9 cellular contexts compared by ENCODE assay signal in genomic region chr7:43904533-43905208, GRCh38. TPM values are rescaled to one million over a fixed set of nuclear protein-coding genes. Genes with fewer than 3 reads are reported as not detected.
DNase-seq lines count a peak whose midpoint lies in the region; ATAC-seq and TF ChIP-seq lines count a peak whose summit lies in the region.
"Had no signal": no experiment of that assay in that cellular context is flagged by ENCODE, and none has a peak within 500 bp of the region (broad histone marks: within the 10 kb centered on the region; RNA-seq: fewer than 3 reads in every experiment).

No MANE protein-coding gene starts in this region.

- peaks cover 9% of the 10 kb centered on the region for H3K36me3 Mint-ChIP-seq in activated CD4-positive, alpha-beta T cell treated with anti-CD3 and anti-CD28 coated beads, Interleukin-2, amount 10 ng/mL, durations not matched to agents 7 days and 5 days (ENCODE audit: low read depth)
- H3K36me3 Mint-ChIP-seq in activated naive CD4-positive, alpha-beta T cell treated with anti-CD3 and anti-CD28 coated beads, Interleukin-2, amount 50 U/mL, for 72 hours: peaks cover 0 to 5% of the 10 kb centered on the region in 2 donors

- TF ChIP-seq CTCF in thoracic aorta (IDR thresholded peaks at IDR 0.05): no peak

- no peaks in the 10 kb centered on the region for H3K27me3 ChIP-seq in thoracic aorta (replicated peaks; ENCODE audit: insufficient read depth)

- DNase-seq in activated CD4-positive, alpha-beta T cell treated with anti-CD3 and anti-CD28 coated beads, Interleukin-2, amount 10 ng/mL, durations not matched to agents 7 days and 5 days: no peak
- no peak for DNase-seq in activated CD4-positive, alpha-beta T cell treated with anti-CD3 and anti-CD28 coated beads, Interleukin-2, amount 50 U/mL, for 1 hour
- no peak for DNase-seq in activated naive CD4-positive, alpha-beta T cell treated with anti-CD3 and anti-CD28 coated beads, Interleukin-2, amount 50 U/mL, for 72 hours (ENCODE audit: low spot score in 2 of 2)
- peak; percentile 21 for DNase-seq in iris pigment epithelial cell (ENCODE audit: low read depth)
- no peak for DNase-seq in thoracic aorta (ENCODE audit: low spot score)
- no peak for DNase-seq in NCI-H526 treated with DMSO at 0.1 percent for 48 hours (lab: John Stamatoyannopoulos, UW)
- DNase-seq in stimulated activated CD4-positive, alpha-beta T cell treated with anti-CD3 and anti-CD28 coated beads, Interleukin-1b, Interleukin-23, amount 100 ng/mL, for 48 hours: no peak
- no peak for DNase-seq in NCI-H510A treated with DMSO at 0.1 percent for 48 hours (lab: John Stamatoyannopoulos, UW)
- DNase-seq: NCI-H2029 had no signal

- H3K36me3 ChIP-seq in thoracic aorta: no peaks in the 10 kb centered on the region

- POLR2A ChIA-PET in activated CD4-positive, alpha-beta T cell treated with anti-CD3 and anti-CD28 coated beads, Interleukin-2, amount 10 ng/mL, durations not matched to agents 7 days and 5 days (lab: Charles Lee): interaction anchor here (0.7 kb wide), 1 partner anchor 34 kb away, joined by 3 read pairs; no protein-coding TSS in a partner anchor

- H3K27ac ChIP-seq in thoracic aorta: peak overlapping the region; percentile 66 to 75

- CTCF ChIA-PET in activated CD4-positive, alpha-beta T cell treated with anti-CD3 and anti-CD28 coated beads, Interleukin-2, amount 10 ng/mL, durations not matched to agents 7 days and 5 days (lab: Charles Lee): interaction anchor here (0.7 to 1.2 kb wide), 5 partner anchors 11 to 343 kb away, joined by 3 to 6 read pairs (median 3); partner anchors contain the start of gene STK17A

- H3K27me3 Mint-ChIP-seq in activated CD4-positive, alpha-beta T cell treated with anti-CD3 and anti-CD28 coated beads, Interleukin-2, amount 10 ng/mL, durations not matched to agents 7 days and 5 days: no peaks in the 10 kb centered on the region

- H3K4me1 ChIP-seq in thoracic aorta (ENCODE audit: control insufficient read depth in 1 of 2, low read depth in 2 of 2): peaks cover 16 to 42% of the 10 kb centered on the region in 2 donors

- H3K4me3 Mint-ChIP-seq in activated CD4-positive, alpha-beta T cell treated with anti-CD3 and anti-CD28 coated beads, Interleukin-2, amount 10 ng/mL, durations not matched to agents 7 days and 5 days: peak overlapping the region; percentile 91

- no peaks in the 10 kb centered on the region for H3K9me3 ChIP-seq in thoracic aorta

- peak; percentile 47 to 65 for ATAC-seq in activated naive CD4-positive, alpha-beta T cell treated with anti-CD3 and anti-CD28 coated beads, Interleukin-2, amount 50 U/mL, for 72 hours
- no peak for ATAC-seq in thoracic aorta (ENCODE audit: insufficient number of reproducible peaks, low FRiP score, low read depth)

- peaks cover 26% of the 10 kb centered on the region for H3K4me1 Mint-ChIP-seq in activated CD4-positive, alpha-beta T cell treated with anti-CD3 and anti-CD28 coated beads, Interleukin-2, amount 10 ng/mL, durations not matched to agents 7 days and 5 days

- H3K9me3 Mint-ChIP-seq in activated CD4-positive, alpha-beta T cell treated with anti-CD3 and anti-CD28 coated beads, Interleukin-2, amount 10 ng/mL, durations not matched to agents 7 days and 5 days: no peaks in the 10 kb centered on the region
- H3K9me3 Mint-ChIP-seq in activated naive CD4-positive, alpha-beta T cell treated with anti-CD3 and anti-CD28 coated beads, Interleukin-2, amount 50 U/mL, for 72 hours: no peaks in the 10 kb centered on the region

- H3K27ac Mint-ChIP-seq in activated CD4-positive, alpha-beta T cell treated with anti-CD3 and anti-CD28 coated beads, Interleukin-2, amount 10 ng/mL, durations not matched to agents 7 days and 5 days: no peak overlapping the region
- peak overlapping the region; percentile 7 to 44 for H3K27ac Mint-ChIP-seq in activated naive CD4-positive, alpha-beta T cell treated with anti-CD3 and anti-CD28 coated beads, Interleukin-2, amount 50 U/mL, for 72 hours

- H3K4me3 ChIP-seq in thoracic aorta: peak overlapping the region; percentile 86

RNA-seq across cellular contexts. Expression of gene URGCP, which starts 1.7 kb away (rescaled TPM):
- 10 to 100 TPM; 23.4 to 27.1 TPM for total RNA-seq in activated CD4-positive, alpha-beta T cell treated with anti-CD3 and anti-CD28 coated beads, Interleukin-2, amount 10 ng/mL, durations not matched to agents 7 days and 5 days
- 10 to 100 TPM; 16.4 to 26.3 TPM for total RNA-seq in activated naive CD4-positive, alpha-beta T cell treated with anti-CD3 and anti-CD28 coated beads, Interleukin-2, amount 50 U/mL, for 72 hours
- total RNA-seq in thoracic aorta: 10 to 100 TPM; 33.7 to 41.0 TPM

RNA-seq across cellular contexts. Expression of gene UBE2D4, which starts 21.6 kb away (rescaled TPM):
- 1 to 10 TPM; 7.8 to 8.0 TPM for total RNA-seq in activated CD4-positive, alpha-beta T cell treated with anti-CD3 and anti-CD28 coated beads, Interleukin-2, amount 10 ng/mL, durations not matched to agents 7 days and 5 days
- 1 to 10 TPM; 3.3 to 7.5 TPM for total RNA-seq in activated naive CD4-positive, alpha-beta T cell treated with anti-CD3 and anti-CD28 coated beads, Interleukin-2, amount 50 U/mL, for 72 hours
- 10 to 100 TPM; 28.7 to 35.1 TPM for total RNA-seq in thoracic aorta

RNA-seq across cellular contexts. Expression of gene MRPS24, which starts 35.4 kb away (rescaled TPM):
- total RNA-seq in activated CD4-positive, alpha-beta T cell treated with anti-CD3 and anti-CD28 coated beads, Interleukin-2, amount 10 ng/mL, durations not matched to agents 7 days and 5 days: 10 to 100 TPM; 77.6 to 84.0 TPM
- total RNA-seq in activated naive CD4-positive, alpha-beta T cell treated with anti-CD3 and anti-CD28 coated beads, Interleukin-2, amount 50 U/mL, for 72 hours: 100 to 1,000 TPM; 112 to 118 TPM
- 10 to 100 TPM; 50.6 to 71.8 TPM for total RNA-seq in thoracic aorta
